Comparison of ENCODE assay signal across 1 cellular context in the genomic region with DNA sequence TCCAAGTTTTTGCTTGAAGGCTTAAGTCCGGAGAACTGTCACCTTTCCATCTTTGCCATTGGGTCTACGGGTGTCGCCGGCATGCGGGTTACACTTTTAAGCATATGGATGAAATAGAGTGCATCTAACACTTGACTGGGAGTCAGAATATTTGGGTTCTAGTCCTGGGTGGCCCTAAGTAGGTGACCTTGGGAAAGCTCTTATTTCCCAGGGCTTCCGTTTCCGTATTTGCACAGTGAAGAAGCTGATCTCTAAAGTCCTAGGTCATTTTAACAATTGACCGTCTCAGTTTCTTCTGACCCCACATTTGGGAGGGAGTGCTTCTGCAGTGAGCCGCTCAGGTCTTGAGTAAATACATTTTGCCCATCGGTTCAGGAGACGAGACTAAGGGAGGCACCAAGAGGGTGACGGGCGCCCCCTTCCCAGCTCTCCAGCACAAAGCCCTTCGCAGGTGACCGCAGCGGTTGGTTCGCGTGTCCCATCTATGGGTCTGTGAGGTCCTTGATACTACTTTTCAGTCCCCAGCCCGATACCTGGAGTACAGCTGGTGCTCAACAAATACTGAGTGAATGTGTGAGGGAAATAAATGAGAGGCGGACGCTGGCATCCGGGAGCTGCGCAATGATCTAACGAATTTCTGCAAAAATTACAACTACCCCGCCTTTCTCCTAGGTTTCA.
TF ChIP-seq lines count a peak whose summit lies in the region.

No MANE protein-coding gene starts in this region.

TF ChIP-seq in HEK293, 187 proteins besides CTCF, POLR2A, EP300 and RAD21 (continued from another document):
- TF ChIP-seq, protein P1, sequence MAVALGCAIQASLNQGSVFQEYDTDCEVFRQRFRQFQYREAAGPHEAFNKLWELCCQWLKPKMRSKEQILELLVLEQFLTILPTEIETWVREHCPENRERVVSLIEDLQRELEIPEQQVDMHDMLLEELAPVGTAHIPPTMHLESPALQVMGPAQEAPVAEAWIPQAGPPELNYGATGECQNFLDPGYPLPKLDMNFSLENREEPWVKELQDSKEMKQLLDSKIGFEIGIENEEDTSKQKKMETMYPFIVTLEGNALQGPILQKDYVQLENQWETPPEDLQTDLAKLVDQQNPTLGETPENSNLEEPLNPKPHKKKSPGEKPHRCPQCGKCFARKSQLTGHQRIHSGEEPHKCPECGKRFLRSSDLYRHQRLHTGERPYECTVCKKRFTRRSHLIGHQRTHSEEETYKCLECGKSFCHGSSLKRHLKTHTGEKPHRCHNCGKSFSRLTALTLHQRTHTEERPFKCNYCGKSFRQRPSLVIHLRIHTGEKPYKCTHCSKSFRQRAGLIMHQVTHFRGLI (tag by site-specific recombination; IDR thresholded peaks at IDR 0.05): 0 out of 2 replicates have a peak, but pooled peaks have one; percentile 16
- TF ChIP-seq ZBTB21 (tag by site-specific recombination; IDR thresholded peaks at IDR 0.05) (no peak), ZIC2 (tag by site-specific recombination; IDR thresholded peaks at IDR 0.05) (no peak), ZNF133 (tag by site-specific recombination; IDR thresholded peaks at IDR 0.05) (no peak), ZBTB17 (tag by site-specific recombination; IDR thresholded peaks at IDR 0.05) (peak; percentile 57), SP7 (tag by site-specific recombination; IDR thresholded peaks at IDR 0.05) (peak; percentile 30; the same call in 1 of the 2 replicates), ZNF335 (tag by site-specific recombination; conservative IDR thresholded peaks at IDR 0.05) (peak; percentile 49), ZBTB8A (tag by site-specific recombination; IDR thresholded peaks at IDR 0.05) (peak; percentile 84), ZNF394 (tag by site-specific recombination; IDR thresholded peaks at IDR 0.05; ENCODE audit: borderline replicate concordance) (0 out of 2 replicates have a peak, but pooled peaks have one; percentile 15), ZNF843 (tag by site-specific recombination; IDR thresholded peaks at IDR 0.05) (peak; percentile 20; the same call in 1 of the 2 replicates), ZNF24 (tag by site-specific recombination; IDR thresholded peaks at IDR 0.05) (0 out of 2 replicates have a peak, but pooled peaks have one; percentile 31), ZNF211 (tag by site-specific recombination; IDR thresholded peaks at IDR 0.05; ENCODE audit: low read depth) (no peak), ZNF596 (tag by site-specific recombination; IDR thresholded peaks at IDR 0.05) (no peak), MEIS1 (CRISPR knock-in tag; IDR thresholded peaks at IDR 0.05; ENCODE audit: borderline replicate concordance) (no peak), ZNF423 (tag by site-specific recombination; IDR thresholded peaks at IDR 0.05) (no peak)
- TF ChIP-seq, protein P2, sequence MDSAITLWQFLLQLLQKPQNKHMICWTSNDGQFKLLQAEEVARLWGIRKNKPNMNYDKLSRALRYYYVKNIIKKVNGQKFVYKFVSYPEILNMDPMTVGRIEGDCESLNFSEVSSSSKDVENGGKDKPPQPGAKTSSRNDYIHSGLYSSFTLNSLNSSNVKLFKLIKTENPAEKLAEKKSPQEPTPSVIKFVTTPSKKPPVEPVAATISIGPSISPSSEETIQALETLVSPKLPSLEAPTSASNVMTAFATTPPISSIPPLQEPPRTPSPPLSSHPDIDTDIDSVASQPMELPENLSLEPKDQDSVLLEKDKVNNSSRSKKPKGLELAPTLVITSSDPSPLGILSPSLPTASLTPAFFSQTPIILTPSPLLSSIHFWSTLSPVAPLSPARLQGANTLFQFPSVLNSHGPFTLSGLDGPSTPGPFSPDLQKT (IDR thresholded peaks at IDR 0.05; ENCODE audit: borderline replicate concordance, low read depth, low read length): no peak
- TF ChIP-seq, protein P3, sequence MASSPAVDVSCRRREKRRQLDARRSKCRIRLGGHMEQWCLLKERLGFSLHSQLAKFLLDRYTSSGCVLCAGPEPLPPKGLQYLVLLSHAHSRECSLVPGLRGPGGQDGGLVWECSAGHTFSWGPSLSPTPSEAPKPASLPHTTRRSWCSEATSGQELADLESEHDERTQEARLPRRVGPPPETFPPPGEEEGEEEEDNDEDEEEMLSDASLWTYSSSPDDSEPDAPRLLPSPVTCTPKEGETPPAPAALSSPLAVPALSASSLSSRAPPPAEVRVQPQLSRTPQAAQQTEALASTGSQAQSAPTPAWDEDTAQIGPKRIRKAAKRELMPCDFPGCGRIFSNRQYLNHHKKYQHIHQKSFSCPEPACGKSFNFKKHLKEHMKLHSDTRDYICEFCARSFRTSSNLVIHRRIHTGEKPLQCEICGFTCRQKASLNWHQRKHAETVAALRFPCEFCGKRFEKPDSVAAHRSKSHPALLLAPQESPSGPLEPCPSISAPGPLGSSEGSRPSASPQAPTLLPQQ (tag by site-specific recombination; IDR thresholded peaks at IDR 0.05): peak; percentile 30; the same call in 1 of the 2 replicates
- TF ChIP-seq, protein P4, sequence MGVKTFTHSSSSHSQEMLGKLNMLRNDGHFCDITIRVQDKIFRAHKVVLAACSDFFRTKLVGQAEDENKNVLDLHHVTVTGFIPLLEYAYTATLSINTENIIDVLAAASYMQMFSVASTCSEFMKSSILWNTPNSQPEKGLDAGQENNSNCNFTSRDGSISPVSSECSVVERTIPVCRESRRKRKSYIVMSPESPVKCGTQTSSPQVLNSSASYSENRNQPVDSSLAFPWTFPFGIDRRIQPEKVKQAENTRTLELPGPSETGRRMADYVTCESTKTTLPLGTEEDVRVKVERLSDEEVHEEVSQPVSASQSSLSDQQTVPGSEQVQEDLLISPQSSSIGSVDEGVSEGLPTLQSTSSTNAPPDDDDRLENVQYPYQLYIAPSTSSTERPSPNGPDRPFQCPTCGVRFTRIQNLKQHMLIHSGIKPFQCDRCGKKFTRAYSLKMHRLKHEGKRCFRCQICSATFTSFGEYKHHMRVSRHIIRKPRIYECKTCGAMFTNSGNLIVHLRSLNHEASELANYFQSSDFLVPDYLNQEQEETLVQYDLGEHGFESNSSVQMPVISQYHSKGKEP (tag by site-specific recombination; IDR thresholded peaks at IDR 0.05): 0 out of 2 replicates have a peak, but pooled peaks have one; percentile 39
- TF ChIP-seq, protein P5, sequence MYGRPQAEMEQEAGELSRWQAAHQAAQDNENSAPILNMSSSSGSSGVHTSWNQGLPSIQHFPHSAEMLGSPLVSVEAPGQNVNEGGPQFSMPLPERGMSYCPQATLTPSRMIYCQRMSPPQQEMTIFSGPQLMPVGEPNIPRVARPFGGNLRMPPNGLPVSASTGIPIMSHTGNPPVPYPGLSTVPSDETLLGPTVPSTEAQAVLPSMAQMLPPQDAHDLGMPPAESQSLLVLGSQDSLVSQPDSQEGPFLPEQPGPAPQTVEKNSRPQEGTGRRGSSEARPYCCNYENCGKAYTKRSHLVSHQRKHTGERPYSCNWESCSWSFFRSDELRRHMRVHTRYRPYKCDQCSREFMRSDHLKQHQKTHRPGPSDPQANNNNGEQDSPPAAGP (tag by site-specific recombination; IDR thresholded peaks at IDR 0.05): peak; percentile 42; the same call in 1 of the 2 replicates
- TF ChIP-seq, protein P6, sequence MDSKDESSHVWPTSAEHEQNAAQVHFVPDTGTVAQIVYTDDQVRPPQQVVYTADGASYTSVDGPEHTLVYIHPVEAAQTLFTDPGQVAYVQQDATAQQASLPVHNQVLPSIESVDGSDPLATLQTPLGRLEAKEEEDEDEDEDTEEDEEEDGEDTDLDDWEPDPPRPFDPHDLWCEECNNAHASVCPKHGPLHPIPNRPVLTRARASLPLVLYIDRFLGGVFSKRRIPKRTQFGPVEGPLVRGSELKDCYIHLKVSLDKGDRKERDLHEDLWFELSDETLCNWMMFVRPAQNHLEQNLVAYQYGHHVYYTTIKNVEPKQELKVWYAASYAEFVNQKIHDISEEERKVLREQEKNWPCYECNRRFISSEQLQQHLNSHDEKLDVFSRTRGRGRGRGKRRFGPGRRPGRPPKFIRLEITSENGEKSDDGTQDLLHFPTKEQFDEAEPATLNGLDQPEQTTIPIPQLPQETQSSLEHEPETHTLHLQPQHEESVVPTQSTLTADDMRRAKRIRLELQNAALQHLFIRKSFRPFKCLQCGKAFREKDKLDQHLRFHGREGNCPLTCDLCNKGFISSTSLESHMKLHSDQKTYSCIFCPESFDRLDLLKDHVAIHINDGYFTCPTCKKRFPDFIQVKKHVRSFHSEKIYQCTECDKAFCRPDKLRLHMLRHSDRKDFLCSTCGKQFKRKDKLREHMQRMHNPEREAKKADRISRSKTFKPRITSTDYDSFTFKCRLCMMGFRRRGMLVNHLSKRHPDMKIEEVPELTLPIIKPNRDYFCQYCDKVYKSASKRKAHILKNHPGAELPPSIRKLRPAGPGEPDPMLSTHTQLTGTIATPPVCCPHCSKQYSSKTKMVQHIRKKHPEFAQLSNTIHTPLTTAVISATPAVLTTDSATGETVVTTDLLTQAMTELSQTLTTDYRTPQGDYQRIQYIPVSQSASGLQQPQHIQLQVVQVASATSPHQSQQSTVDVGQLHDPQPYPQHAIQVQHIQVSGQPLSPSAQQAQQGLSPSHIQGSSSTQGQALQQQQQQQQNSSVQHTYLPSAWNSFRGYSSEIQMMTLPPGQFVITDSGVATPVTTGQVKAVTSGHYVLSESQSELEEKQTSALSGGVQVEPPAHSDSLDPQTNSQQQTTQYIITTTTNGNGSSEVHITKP (tag by site-specific recombination; IDR thresholded peaks at IDR 0.05): peak; percentile 98
- TF ChIP-seq, protein P7, sequence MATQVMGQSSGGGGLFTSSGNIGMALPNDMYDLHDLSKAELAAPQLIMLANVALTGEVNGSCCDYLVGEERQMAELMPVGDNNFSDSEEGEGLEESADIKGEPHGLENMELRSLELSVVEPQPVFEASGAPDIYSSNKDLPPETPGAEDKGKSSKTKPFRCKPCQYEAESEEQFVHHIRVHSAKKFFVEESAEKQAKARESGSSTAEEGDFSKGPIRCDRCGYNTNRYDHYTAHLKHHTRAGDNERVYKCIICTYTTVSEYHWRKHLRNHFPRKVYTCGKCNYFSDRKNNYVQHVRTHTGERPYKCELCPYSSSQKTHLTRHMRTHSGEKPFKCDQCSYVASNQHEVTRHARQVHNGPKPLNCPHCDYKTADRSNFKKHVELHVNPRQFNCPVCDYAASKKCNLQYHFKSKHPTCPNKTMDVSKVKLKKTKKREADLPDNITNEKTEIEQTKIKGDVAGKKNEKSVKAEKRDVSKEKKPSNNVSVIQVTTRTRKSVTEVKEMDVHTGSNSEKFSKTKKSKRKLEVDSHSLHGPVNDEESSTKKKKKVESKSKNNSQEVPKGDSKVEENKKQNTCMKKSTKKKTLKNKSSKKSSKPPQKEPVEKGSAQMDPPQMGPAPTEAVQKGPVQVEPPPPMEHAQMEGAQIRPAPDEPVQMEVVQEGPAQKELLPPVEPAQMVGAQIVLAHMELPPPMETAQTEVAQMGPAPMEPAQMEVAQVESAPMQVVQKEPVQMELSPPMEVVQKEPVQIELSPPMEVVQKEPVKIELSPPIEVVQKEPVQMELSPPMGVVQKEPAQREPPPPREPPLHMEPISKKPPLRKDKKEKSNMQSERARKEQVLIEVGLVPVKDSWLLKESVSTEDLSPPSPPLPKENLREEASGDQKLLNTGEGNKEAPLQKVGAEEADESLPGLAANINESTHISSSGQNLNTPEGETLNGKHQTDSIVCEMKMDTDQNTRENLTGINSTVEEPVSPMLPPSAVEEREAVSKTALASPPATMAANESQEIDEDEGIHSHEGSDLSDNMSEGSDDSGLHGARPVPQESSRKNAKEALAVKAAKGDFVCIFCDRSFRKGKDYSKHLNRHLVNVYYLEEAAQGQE (tag by site-specific recombination; IDR thresholded peaks at IDR 0.05): 0 out of 2 replicates have a peak, but pooled peaks have one; percentile 38
TF ChIP-seq in HEK293: peak in this region for 30.
